Comparison of ENCODE assay signal across 1 cellular context in genomic region chr2:74481432-74481831, GRCh38.
A peak's percentile ranks its signal among the peaks of the same experiment; 100 is the strongest.
TF ChIP-seq lines count a peak whose summit lies in the region.

No MANE protein-coding gene starts in this region.

TF ChIP-seq in HepG2, 621 proteins besides CTCF, POLR2A, EP300 and RAD21:
- TF ChIP-seq CREBL2 (CRISPR knock-in tag; IDR thresholded peaks at IDR 0.05; ENCODE audit: borderline replicate concordance) (no peak), DNMT3B (CRISPR knock-in tag; conservative IDR thresholded peaks at IDR 0.05) (no peak), CCDC6 (CRISPR knock-in tag; IDR thresholded peaks at IDR 0.05) (no peak), BCL3 (CRISPR knock-in tag; IDR thresholded peaks at IDR 0.05) (no peak), SAFB2 (CRISPR knock-in tag; IDR thresholded peaks at IDR 0.05; ENCODE audit: borderline replicate concordance, low read depth) (no peak), ZNF746 (CRISPR knock-in tag; IDR thresholded peaks at IDR 0.05) (no peak), ZNF781 (CRISPR knock-in tag; IDR thresholded peaks at IDR 0.05; ENCODE audit: borderline replicate concordance, not compliant biosample characterization) (no peak), EED (CRISPR knock-in tag; IDR thresholded peaks at IDR 0.05) (no peak), SALL2 (CRISPR knock-in tag; IDR thresholded peaks at IDR 0.05) (no peak), TEAD3 (CRISPR knock-in tag; optimal IDR thresholded peaks at IDR 0.05; ENCODE audit: borderline replicate concordance) (peak; percentile 9), MED13 (CRISPR knock-in tag; IDR thresholded peaks at IDR 0.05) (no peak), YEATS2 (CRISPR knock-in tag; IDR thresholded peaks at IDR 0.05; ENCODE audit: borderline replicate concordance) (no peak), ZNF737 (CRISPR knock-in tag; IDR thresholded peaks at IDR 0.05; ENCODE audit: borderline replicate concordance) (0 out of 2 replicates have a peak, but pooled peaks have one; percentile 66), ZNF563 (CRISPR knock-in tag; IDR thresholded peaks at IDR 0.05) (peak; percentile 38; the same call in 1 of the 2 replicates), RNF219 (CRISPR knock-in tag; IDR thresholded peaks at IDR 0.05) (no peak), ZNF260 (CRISPR knock-in tag; IDR thresholded peaks at IDR 0.05; ENCODE audit: borderline replicate concordance, low read depth) (no peak), ZNF225 (CRISPR knock-in tag; IDR thresholded peaks at IDR 0.05) (no peak), ISL2 (CRISPR knock-in tag; IDR thresholded peaks at IDR 0.05) (no peak), ZNF235 (CRISPR knock-in tag; IDR thresholded peaks at IDR 0.05; ENCODE audit: borderline replicate concordance) (no peak), ZFP91 (CRISPR knock-in tag; IDR thresholded peaks at IDR 0.05; ENCODE audit: borderline replicate concordance) (no peak), NFE2 (CRISPR knock-in tag; IDR thresholded peaks at IDR 0.05) (no peak)
